Comparison of ENCODE assay signal across 19 cellular contexts in the genomic region with DNA sequence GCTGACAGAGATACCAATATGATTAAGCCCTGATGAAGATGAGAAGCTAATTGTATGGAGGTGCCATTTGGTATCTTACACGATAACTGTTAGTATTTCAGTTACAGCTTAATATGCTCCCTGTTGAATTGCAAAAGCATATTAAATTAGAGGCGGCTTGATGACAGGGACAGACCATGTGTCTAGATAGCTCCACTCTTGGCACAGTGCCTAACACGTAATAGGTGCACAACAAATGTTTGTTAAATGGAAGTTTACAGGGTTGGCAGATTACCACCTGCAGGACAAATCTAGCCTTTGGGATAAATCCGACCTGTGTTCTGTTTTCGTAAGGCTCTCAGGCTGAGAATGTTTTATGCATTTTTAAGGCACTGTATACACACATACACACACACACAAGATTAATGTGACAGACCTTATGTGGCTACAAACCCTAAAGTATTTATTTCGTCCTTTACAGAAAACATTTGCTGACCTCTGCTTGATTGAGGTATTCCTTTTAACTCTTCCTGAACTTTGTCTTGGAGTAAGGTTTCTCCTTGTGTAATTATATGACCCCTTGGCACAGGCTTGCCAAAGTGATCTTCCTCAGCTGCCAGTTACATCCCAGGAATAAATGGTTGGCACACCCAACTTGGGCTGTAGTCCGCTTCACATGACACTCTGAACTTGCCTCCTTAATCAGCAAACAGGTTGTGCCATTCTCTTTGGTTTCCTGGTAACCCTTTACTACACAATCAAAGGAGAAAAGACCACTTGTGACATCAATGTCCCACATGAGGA.
DNase-seq lines count a peak whose midpoint lies in the region; ATAC-seq, FAIRE-seq and TF ChIP-seq lines count a peak whose summit lies in the region.
"Had no signal": no experiment of that assay in that cellular context is flagged by ENCODE, and none has a peak within 500 bp of the region (broad histone marks: within the 10 kb centered on the region; RNA-seq: fewer than 3 reads in every experiment).

No MANE protein-coding gene starts in this region.

- H2AFZ ChIP-seq in GM23338, result 0 out of 2 replicates have a peak overlapping the region, but pooled peaks have one; percentile 9

- H3K36me3 ChIP-seq in GM23338 (ENCODE audit: insufficient read depth) (no peaks in the 10 kb centered on the region), mesendoderm (ENCODE audit: control insufficient read depth, insufficient read depth, low read length) (no peaks in the 10 kb centered on the region), small intestine (ENCODE audit: control insufficient read depth in 2 of 2, insufficient read depth in 2 of 2, low read length in 2 of 2) (no peaks in the 10 kb centered on the region)
- H3K36me3 ChIP-seq: BLaER1 treated with 17β-estradiol and CSF1 and Interleukin-3, amounts not matched to agents 10 nM and 100 nM had no signal

- no peak overlapping the region for H3K4me2 ChIP-seq in GM23338
- H3K4me2 ChIP-seq in mesendoderm (ENCODE audit: low read length), result no peak overlapping the region
- H3K4me2 ChIP-seq: BLaER1 treated with 17β-estradiol and CSF1 and Interleukin-3, amounts not matched to agents 10 nM and 100 nM had no signal

- H3K56ac ChIP-seq in mesendoderm (ENCODE audit: low read length), result no peak overlapping the region

- H3K9ac ChIP-seq in mesendoderm (ENCODE audit: low read length), result no peak overlapping the region
- H3K9ac ChIP-seq: BLaER1 treated with 17β-estradiol and CSF1 and Interleukin-3, amounts not matched to agents 10 nM and 100 nM had no signal

- DNase-seq in GM23338 (ENCODE audit: low spot score) (no peak), LoVo (ENCODE audit: low spot score) (peak; percentile 15), mesendoderm (peak; percentile 34), small intestine (peak; percentile 76), HT-29 (ENCODE audit: low spot score) (no peak), COR-L47 (lab: John Stamatoyannopoulos, UW) (no peak)
- no peak for DNase-seq in stimulated activated naive CD4-positive, alpha-beta T cell (lab: John Stamatoyannopoulos, UW)
- DNase-seq: CD8-positive, alpha-beta T cell; DMS153; DMS79; GDM1; GOT3; H7; HFFc6 had no signal

- no peak overlapping the region for H3K4ac ChIP-seq in mesendoderm (ENCODE audit: low read depth, low read length)

- no peak overlapping the region for H2BK120ac ChIP-seq in mesendoderm (ENCODE audit: low read depth, low read length)

- H3K27me3 ChIP-seq in GM23338 (ENCODE audit: insufficient read depth) (no peaks in the 10 kb centered on the region), mesendoderm (ENCODE audit: insufficient read depth, low read length, poor library complexity) (no peaks in the 10 kb centered on the region), small intestine (ENCODE audit: control insufficient read depth in 2 of 2, insufficient read depth in 2 of 2, low read length in 2 of 2) (no peaks in the 10 kb centered on the region)
- H3K27me3 ChIP-seq: BLaER1 treated with 17β-estradiol and CSF1 and Interleukin-3, amounts not matched to agents 10 nM and 100 nM had no signal

- no peak overlapping the region for H3K23ac ChIP-seq in mesendoderm (ENCODE audit: low read length)

- H3K18ac ChIP-seq in mesendoderm (ENCODE audit: low read length), result no peak overlapping the region

- H3K9me3 ChIP-seq in small intestine (ENCODE audit: control insufficient read depth, low read depth), result no peaks in the 10 kb centered on the region

- H2BK15ac ChIP-seq in mesendoderm (replicated peaks; ENCODE audit: low read depth), result no peak overlapping the region

- no peak for FAIRE-seq in small intestine (lab: Jason Lieb, UNC)
- FAIRE-seq: GM12892, GM18507 had no signal

- peaks cover 13% of the 10 kb centered on the region; the same call in 2 of the 3 replicates for H3K4me1 Mint-ChIP-seq in GM23338
- H3K4me1 Mint-ChIP-seq: B cell had no signal

- no peaks in the 10 kb centered on the region for H4K20me1 ChIP-seq in GM23338 (replicated peaks; ENCODE audit: insufficient read depth)
- H4K20me1 ChIP-seq: BLaER1 treated with 17β-estradiol and CSF1 and Interleukin-3, amounts not matched to agents 10 nM and 100 nM had no signal

- no peak overlapping the region for H3K4me3 Mint-ChIP-seq in GM23338
- H3K4me3 Mint-ChIP-seq: B cell; CD8-positive, alpha-beta T cell; HFFc6 had no signal

- H3K27ac Mint-ChIP-seq in GM23338, result no peak overlapping the region
- H3K27ac Mint-ChIP-seq: B cell; CD8-positive, alpha-beta T cell; HFFc6 had no signal

- H3K27me3 Mint-ChIP-seq in GM23338 (ENCODE audit: insufficient read depth, low read depth, poor library complexity), result no peaks in the 10 kb centered on the region
- H3K27me3 Mint-ChIP-seq: B cell had no signal

- ATAC-seq in GM23338, result no peak
- ATAC-seq: CD8-positive, alpha-beta T cell; HCT116 had no signal

- H3K27ac ChIP-seq in GM23338 (ENCODE audit: low read depth) (no peak overlapping the region), mesendoderm (ENCODE audit: low read depth, low read length) (no peak overlapping the region), small intestine (ENCODE audit: low read depth in 1 of 2, low read length in 1 of 2) (no peak overlapping the region)
- H3K27ac ChIP-seq: BLaER1 treated with 17β-estradiol and CSF1 and Interleukin-3, amounts not matched to agents 10 nM and 100 nM had no signal

- TF ChIP-seq CTCF in GM23338 (conservative IDR thresholded peaks at IDR 0.05; ENCODE audit: low read depth in 2 of 2), result no peak

- no peaks in the 10 kb centered on the region for H3F3A ChIP-seq in GM23338 (replicated peaks; ENCODE audit: low read depth)

- peaks cover 6% of the 10 kb centered on the region for H3K4me1 ChIP-seq in GM23338 (ENCODE audit: insufficient read depth)
- H3K4me1 ChIP-seq in mesendoderm (ENCODE audit: control insufficient read depth, low read depth, low read length), result peaks cover 8% of the 10 kb centered on the region
- H3K4me1 ChIP-seq in small intestine (ENCODE audit: control insufficient read depth in 2 of 2, insufficient read depth in 1 of 2, low read depth in 1 of 2, low read length in 1 of 2), result no peaks in the 10 kb centered on the region
- H3K4me1 ChIP-seq: BLaER1 treated with 17β-estradiol and CSF1 and Interleukin-3, amounts not matched to agents 10 nM and 100 nM had no signal

- H3K4me3 ChIP-seq in GM23338 (no peak overlapping the region), mesendoderm (ENCODE audit: low read length) (no peak overlapping the region), small intestine (ENCODE audit: low read depth in 1 of 2, low read length in 2 of 2) (no peak overlapping the region)
- H3K4me3 ChIP-seq: BLaER1 treated with 17β-estradiol and CSF1 and Interleukin-3, amounts not matched to agents 10 nM and 100 nM had no signal

- H3K9me2 ChIP-seq in GM23338 (ENCODE audit: insufficient read depth), result peaks cover 9% of the 10 kb centered on the region; the same call in 1 of the 2 replicates

- no peak overlapping the region for H2AK5ac ChIP-seq in mesendoderm (ENCODE audit: low read length)

- H4K5ac ChIP-seq in mesendoderm (ENCODE audit: low read length), result no peak overlapping the region

- no CpG with 5 or more reads among the region's 7 CpGs for WGBS in mesendoderm (ENCODE audit: extremely low coverage, insufficient coverage, low lambda C conversion rate)
- 51 to 77% (median 56%) methylated on average over 7 of the region's 7 CpGs for WGBS in small intestine, 3 donors

- H3K79me2 ChIP-seq in GM23338 (replicated peaks; ENCODE audit: insufficient read depth) (no peaks in the 10 kb centered on the region), mesendoderm (ENCODE audit: control insufficient read depth, insufficient read depth, low read length) (no peaks in the 10 kb centered on the region)

- H2BK5ac ChIP-seq in mesendoderm (ENCODE audit: low read length), result no peak overlapping the region

- H3K36me3 Mint-ChIP-seq in GM23338 (ENCODE audit: low read depth), result peaks cover 3% of the 10 kb centered on the region; the same call in 1 of the 3 replicates
- H3K36me3 Mint-ChIP-seq: CD8-positive, alpha-beta T cell had no signal

- H3K79me1 ChIP-seq in mesendoderm (ENCODE audit: low read length), result no peaks in the 10 kb centered on the region

- no peaks in the 10 kb centered on the region; the same call in 2 of the 3 replicates for H3K9me3 Mint-ChIP-seq in GM23338

- no peak overlapping the region for H4K8ac ChIP-seq in mesendoderm (ENCODE audit: low read depth, low read length)

Comparison
In these comparisons a context has a peak if more than half of its experiments do, and no peak if none do; other contexts are left out.
1. DNase-seq: peak in LoVo (single experiment), mesendoderm (single experiment) and small intestine (single experiment); none in GM23338 (single experiment), HT-29 (single experiment), COR-L47 (single experiment) and stimulated activated naive CD4-positive, alpha-beta T cell (0 of 6).